9 cellular contexts compared by ENCODE assay signal in the genomic region with DNA sequence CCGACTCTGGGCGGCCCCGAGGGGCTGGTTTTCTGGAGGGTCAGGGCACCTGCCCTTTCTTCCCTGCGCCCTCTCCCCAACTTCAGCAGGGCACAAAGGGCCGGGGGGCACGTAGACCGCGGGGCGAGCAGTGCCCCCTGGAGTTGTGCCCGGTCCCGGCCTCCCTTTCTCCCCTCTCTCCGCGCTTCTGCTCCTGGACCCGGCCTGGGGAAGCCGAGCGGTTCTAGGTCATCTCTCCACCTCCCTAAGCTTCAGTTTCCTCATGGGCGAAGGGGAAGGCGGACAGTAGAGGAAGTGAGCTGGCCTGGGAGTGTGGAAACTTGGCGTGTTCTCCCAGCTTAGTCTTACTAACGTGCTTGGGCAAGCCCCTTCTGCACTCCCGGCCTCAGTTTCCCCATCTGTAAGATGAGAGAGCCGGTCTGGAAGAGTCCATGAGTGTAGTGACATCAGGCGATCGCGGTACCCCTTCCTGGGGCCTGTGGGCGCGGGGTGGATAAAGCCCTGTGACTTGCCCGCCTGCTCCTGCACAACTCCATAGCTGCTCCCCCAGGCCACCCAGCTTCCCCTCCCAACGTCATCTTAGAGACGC.
A peak's percentile ranks its signal among the peaks of the same experiment; 100 is the strongest.
DNase-seq lines count a peak whose midpoint lies in the region; ATAC-seq and TF ChIP-seq lines count a peak whose summit lies in the region.
"Had no signal": no experiment of that assay in that cellular context is flagged by ENCODE, and none has a peak within 500 bp of the region (broad histone marks: within the 10 kb centered on the region; RNA-seq: fewer than 3 reads in every experiment).

No MANE protein-coding gene starts in this region.

- TF ChIP-seq CTCF in breast epithelium (IDR thresholded peaks at IDR 0.05) (no peak), lower leg skin (IDR thresholded peaks at IDR 0.05) (no peak), type B pancreatic cell (conservative IDR thresholded peaks at IDR 0.05) (no peak)

- H3K27ac Mint-ChIP-seq in activated CD8-positive, alpha-beta memory T cell treated with anti-CD3 and anti-CD28 coated beads, Interleukin-2, amount 10 ng/mL, durations not matched to agents 7 days and 5 days: no peak overlapping the region
- H3K27ac Mint-ChIP-seq in type B pancreatic cell: peak overlapping the region; percentile 90

- H3K27me3 ChIP-seq in breast epithelium: no peaks in the 10 kb centered on the region

- peak overlapping the region; percentile 84 to 90 for H3K27ac ChIP-seq in breast epithelium
- H3K27ac ChIP-seq: KMS-11 had no signal

- H3K4me3 ChIP-seq in breast epithelium: peak overlapping the region; percentile 11 to 73 (median 53)
- H3K4me3 ChIP-seq in lower leg skin (ENCODE audit: low read depth, poor library complexity, severe bottlenecking): no peak overlapping the region

- TF ChIP-seq POLR2A in breast epithelium (IDR thresholded peaks at IDR 0.05): no peak
- no peak for TF ChIP-seq POLR2A in lower leg skin (IDR thresholded peaks at IDR 0.05)

- no peaks in the 10 kb centered on the region for H3K9me3 ChIP-seq in breast epithelium

- no peak for DNase-seq in activated CD8-positive, alpha-beta memory T cell treated with anti-CD3 and anti-CD28 coated beads, Interleukin-2, amount 10 ng/mL, durations not matched to agents 7 days and 5 days
- no peak for DNase-seq in activated CD8-positive, alpha-beta memory T cell treated with anti-CD3 and anti-CD28 coated beads for 24 hours
- DNase-seq in breast epithelium (ENCODE audit: low spot score in 2 of 2) (peak in 1 of 2 donors; percentile 22), lower leg skin (ENCODE audit: low spot score in 2 of 2) (peak; percentile 34 to 86), type B pancreatic cell (ENCODE audit: extremely low spot score, unreplicated experiment) (no peak), A172 (ENCODE audit: low spot score) (no peak), NCI-H446 treated with DMSO at 0.1 percent for 48 hours (lab: John Stamatoyannopoulos, UW) (no peak)

- H3K4me1 ChIP-seq in breast epithelium: peaks cover 0 to 6% of the 10 kb centered on the region in 2 donors

- peak overlapping the region; percentile 13 for H3K4me3 Mint-ChIP-seq in activated CD8-positive, alpha-beta memory T cell treated with anti-CD3 and anti-CD28 coated beads, Interleukin-2, amount 10 ng/mL, durations not matched to agents 7 days and 5 days
- peak overlapping the region; percentile 65 for H3K4me3 Mint-ChIP-seq in type B pancreatic cell

- intact Hi-C loops in breast epithelium (cut with DNase I; ENCODE audit: low total_unique reads) (no loop called here), lower leg skin (cut with DNase I; ENCODE audit: low total_unique reads) (no loop called here)

- H3K9me3 Mint-ChIP-seq in activated CD8-positive, alpha-beta memory T cell treated with anti-CD3 and anti-CD28 coated beads, Interleukin-2, amount 10 ng/mL, durations not matched to agents 7 days and 5 days (ENCODE audit: low read depth): no peaks in the 10 kb centered on the region
- H3K9me3 Mint-ChIP-seq in type B pancreatic cell: no peaks in the 10 kb centered on the region

- no peaks in the 10 kb centered on the region for H3K36me3 ChIP-seq in breast epithelium

- H3K36me3 Mint-ChIP-seq in activated CD8-positive, alpha-beta memory T cell treated with anti-CD3 and anti-CD28 coated beads, Interleukin-2, amount 10 ng/mL, durations not matched to agents 7 days and 5 days: no peaks in the 10 kb centered on the region
- H3K36me3 Mint-ChIP-seq in type B pancreatic cell: peaks cover 5% of the 10 kb centered on the region

- H3K27me3 Mint-ChIP-seq in activated CD8-positive, alpha-beta memory T cell treated with anti-CD3 and anti-CD28 coated beads, Interleukin-2, amount 10 ng/mL, durations not matched to agents 7 days and 5 days: peaks cover 40% of the 10 kb centered on the region
- H3K27me3 Mint-ChIP-seq in type B pancreatic cell: peaks cover 16% of the 10 kb centered on the region

- 47 to 50% methylated on average over 30 of the region's 30 CpGs for WGBS in lower leg skin, 2 donors

- no peak for ATAC-seq in activated CD8-positive, alpha-beta memory T cell treated with anti-CD3 and anti-CD28 coated beads, Interleukin-2, amount 10 ng/mL, durations not matched to agents 7 days and 5 days
- ATAC-seq in HG02588 (IDR thresholded peaks at IDR 0.05; ENCODE audit: unreplicated experiment): no peak

- CTCF ChIA-PET in activated CD8-positive, alpha-beta memory T cell treated with anti-CD3 and anti-CD28 coated beads, Interleukin-2, amount 10 ng/mL, durations not matched to agents 7 days and 5 days (lab: Charles Lee): interaction anchor here (0.7 to 1.2 kb wide), 3 partner anchors 8 to 83 kb away, joined by 3 to 6 read pairs (median 3); no protein-coding TSS in a partner anchor

- H3K4me1 Mint-ChIP-seq in activated CD8-positive, alpha-beta memory T cell treated with anti-CD3 and anti-CD28 coated beads, Interleukin-2, amount 10 ng/mL, durations not matched to agents 7 days and 5 days: peaks cover 25% of the 10 kb centered on the region
- H3K4me1 Mint-ChIP-seq in type B pancreatic cell (ENCODE audit: unreplicated experiment): peaks cover 14% of the 10 kb centered on the region

Comparison
In these comparisons a context has a peak if more than half of its experiments do, and no peak if none do; other contexts are left out.
1. DNase-seq: peak in lower leg skin (2 of 2); none in activated CD8-positive, alpha-beta memory T cell treated with anti-CD3 and anti-CD28 coated beads, Interleukin-2, amount 10 ng/mL, durations not matched to agents 7 days and 5 days (single experiment), activated CD8-positive, alpha-beta memory T cell treated with anti-CD3 and anti-CD28 coated beads for 24 hours (single experiment), type B pancreatic cell (single experiment), A172 (single experiment) and NCI-H446 treated with DMSO at 0.1 percent for 48 hours (single experiment).